8 cellular contexts compared by ENCODE assay signal in genomic region chr19:48444933-48445194, GRCh38. TPM values are rescaled to one million over a fixed set of nuclear protein-coding genes. Genes with fewer than 3 reads are reported as not detected.
A peak's percentile ranks its signal among the peaks of the same experiment; 100 is the strongest.
DNase-seq lines count a peak whose midpoint lies in the region; ATAC-seq, FAIRE-seq and TF ChIP-seq lines count a peak whose summit lies in the region.

No MANE protein-coding gene starts in this region.

- peaks cover 6% of the 10 kb centered on the region; the same call in 1 of the 2 replicates for H3K9me3 ChIP-seq in AG04450 (ENCODE audit: control insufficient read depth, insufficient read depth, low read length)
- no peaks in the 10 kb centered on the region for H3K9me3 ChIP-seq in K562 (replicated peaks; ENCODE audit: control insufficient read depth, insufficient read depth, low read depth, low read length)
- no peaks in the 10 kb centered on the region for H3K9me3 ChIP-seq in mucosa of rectum (ENCODE audit: control insufficient read depth in 2 of 2, low read length in 2 of 2)

- H3K9ac ChIP-seq in K562 (ENCODE audit: insufficient read depth in 1 of 2, low read depth in 2 of 2, low read length in 2 of 2) (peak overlapping the region; percentile 75 to 98; a peak in 3 of 4 replicates), mucosa of rectum (ENCODE audit: low read depth in 1 of 2, low read length in 2 of 2) (peak overlapping the region in 1 of 2 donors; percentile 84)

- no peak for TF ChIP-seq POLR2A in K562 (conservative IDR thresholded peaks at IDR 0.05)

- H3K27ac ChIP-seq in AG04450 (ENCODE audit: low read depth, low read length) (no peak overlapping the region), K562 (ENCODE audit: extremely low read depth, low read depth, low read length) (peak overlapping the region; percentile 84), mucosa of rectum (ENCODE audit: low read depth in 2 of 2, low read length in 2 of 2) (peak overlapping the region; percentile 86 to 87)

- H3K36me3 ChIP-seq in K562 (ENCODE audit: control insufficient read depth, insufficient read depth, low read length) (peaks cover 58% of the 10 kb centered on the region), mucosa of rectum (ENCODE audit: control insufficient read depth in 2 of 2, insufficient read depth in 2 of 2, low read length in 2 of 2) (peaks cover 7 to 16% of the 10 kb centered on the region in 2 donors)

- H2AFZ ChIP-seq in K562 (ENCODE audit: low read depth, low read length): peak overlapping the region; percentile 91

- H3K27me3 ChIP-seq in AG04450 (ENCODE audit: control insufficient read depth, insufficient read depth, low read length) (peaks cover 9% of the 10 kb centered on the region), K562 (ENCODE audit: control insufficient read depth in 2 of 2, insufficient read depth in 2 of 2, low read length in 2 of 2) (no peaks in the 10 kb centered on the region), mucosa of rectum (ENCODE audit: control insufficient read depth in 2 of 2, insufficient read depth in 2 of 2, low read length in 2 of 2) (peaks cover 18 to 22% of the 10 kb centered on the region in 2 donors)

- TF ChIP-seq EP300 in K562 (IDR thresholded peaks at IDR 0.05; ENCODE audit: low read length): no peak

- H3K4me1 ChIP-seq in K562 (replicated peaks in 1 of 2; ENCODE audit: control insufficient read depth in 2 of 2, insufficient read depth in 2 of 2, low read length in 2 of 2): peaks cover 12 to 14% of the 10 kb centered on the region in 2 experiments
- H3K4me1 ChIP-seq in mucosa of rectum (ENCODE audit: control insufficient read depth in 2 of 2, insufficient read depth in 2 of 2, low read length in 2 of 2): peaks cover 11 to 17% of the 10 kb centered on the region in 2 donors

- H3K4me2 ChIP-seq in K562 (ENCODE audit: insufficient read depth, low read length): peak overlapping the region; percentile 97

- FAIRE-seq in K562 (lab: Jason Lieb, UNC): no peak

- CTCF ChIA-PET in AG04450 (lab: Charles Lee) (interaction anchor here (1.0 to 2.5 kb wide), 13 partner anchors 11 to 139 kb away, joined by 3 to 12 read pairs (median 4); partner anchors contain the start of genes KDELR1 and TMEM143), K562 (lab: Yijun Ruan, JAX; ENCODE audit: low intra/inter-chr PET ratio) (interaction anchor here (0.8 to 1.0 kb wide), 2 partner anchors 55 to 163 kb away, joined by 3 read pairs; no protein-coding TSS in a partner anchor)

- H3K4me3 ChIP-seq in AG04450 (ENCODE audit: low read depth, low read length) (peak overlapping the region; percentile 96), HFF-Myc (replicated peaks; ENCODE audit: low read depth, low read length) (peak overlapping the region; percentile 100), K562 (peak overlapping the region; percentile 97), mucosa of rectum (ENCODE audit: low read length in 2 of 2) (peak overlapping the region; percentile 95 to 98)

- H3K9me1 ChIP-seq in K562 (ENCODE audit: control insufficient read depth, insufficient read depth, low read length): no peaks in the 10 kb centered on the region

- peaks cover 32% of the 10 kb centered on the region for H3K79me2 ChIP-seq in K562 (ENCODE audit: control insufficient read depth, insufficient read depth, low read length)

- WGBS in K562 (ENCODE audit: insufficient coverage, low coverage, missing lambda C conversion rate): 19% methylated on average over 3 of the region's 3 CpGs

- no peaks in the 10 kb centered on the region for H4K20me1 ChIP-seq in K562 (replicated peaks; ENCODE audit: control insufficient read depth, insufficient read depth, low read length)

- in situ Hi-C loops in K562 (cut with MboI): no loop called here

- no TSS peak for BruUV-seq in K562 (replicated peaks; lab: Mats Ljungman, UMichigan)

- DNase-seq in AG04450 (ENCODE audit: low read depth, low spot score): no peak
- no peak for DNase-seq in HFF-Myc (ENCODE audit: extremely low read depth, low read depth)
- no peak for DNase-seq in K562 (ENCODE audit: extremely low read depth in 1 of 4, low spot score in 3 of 4)
- DNase-seq in GM10266 (ENCODE audit: extremely low spot score): no peak
- DNase-seq in AML-193 (lab: John Stamatoyannopoulos, UW): no peak
- DNase-seq in effector CD4-positive, alpha-beta T cell: no peak

- ATAC-seq in K562 (no peak), HG02938 (IDR thresholded peaks at IDR 0.05; ENCODE audit: unreplicated experiment) (no peak)

- POLR2A ChIA-PET in AG04450 (lab: Yijun Ruan, JAX): interaction anchor here (0.7 to 0.8 kb wide), 2 partner anchors 54 to 175 kb away, joined by 3 read pairs; partner anchors contain the start of genes KDELR1 and SPHK2
- POLR2A ChIA-PET in K562 (lab: Yijun Ruan, JAX): interaction anchor here (1.4 to 4.7 kb wide), 3 partner anchors 13 to 45 kb away, joined by 3 to 25 read pairs (median 3); no protein-coding TSS in a partner anchor

- TF ChIP-seq RAD21 in K562 (CRISPR knock-in tag; conservative IDR thresholded peaks at IDR 0.05 in 1 of 2, IDR thresholded peaks at IDR 0.05 in 1 of 2): no peak

- TF ChIP-seq CTCF in AG04450 (IDR thresholded peaks at IDR 0.05; ENCODE audit: low read depth, low read length) (no peak), HFF-Myc (IDR thresholded peaks at IDR 0.05; ENCODE audit: low read depth, low read length, missing control alignments) (no peak), K562 (IDR thresholded peaks at IDR 0.05 in 2 of 3, conservative IDR thresholded peaks at IDR 0.05 in 1 of 3; ENCODE audit: insufficient read depth in 2 of 3, low read depth in 1 of 3, low read length in 3 of 3) (no peak), GM10266 (IDR thresholded peaks at IDR 0.05; ENCODE audit: control insufficient read depth, insufficient read depth, low read depth, missing control alignments) (no peak)

- intact Hi-C loops in K562 (cut with micrococcal nuclease): no loop called here

RNA-seq across cellular contexts. Expression of gene GRWD1, which starts 0.9 kb away (rescaled TPM):
- polyA plus RNA-seq in AG04450 (2011; rRNA removed): 15.2 and 16.0 TPM in 2 replicates
- polyA minus RNA-seq in AG04450 (2011; rRNA and poly(A)+ RNA removed): 11.6 TPM in 2 replicates
- 26.3 and 57.2 TPM in 2 replicates for total RNA-seq in K562 (2011; cell fraction: chromatin; rRNA removed; ENCODE audit: low replicate concordance)
- total RNA-seq in K562 (2011; cell fraction: nucleolus; rRNA removed): 42.0 and 43.3 TPM in 2 replicates
- total RNA-seq in K562 (2011; cell fraction: nucleoplasm; rRNA removed): 29.6 and 33.7 TPM in 2 replicates
- total RNA-seq in K562 (2014; rRNA removed): 44.0 and 48.7 TPM in 2 replicates
- total RNA-seq in K562 (2014; rRNA removed; fragmentation: Illumina TruSeq; extraction: Trizol): 20.4 and 21.2 TPM in 2 replicates
- 47.2 and 50.6 TPM in 2 replicates for total RNA-seq in K562 (2015; rRNA removed; fragmentation: Illumina TruSeq; extraction: Trizol)
- total RNA-seq in K562 (2021): 87.2 and 88.2 TPM in 2 replicates
- polyA plus RNA-seq in K562 (2011; rRNA removed): 22.2 and 22.4 TPM in 2 replicates
- polyA plus RNA-seq in K562 (2011; cell fraction: cytosol; rRNA removed): 20.0 and 52.3 TPM in 2 replicates
- polyA plus RNA-seq in K562 (2011; cell fraction: nucleus; rRNA removed): 13.5 and 20.7 TPM in 2 replicates
- 26.6 and 47.2 TPM in 2 replicates for polyA plus RNA-seq in K562 (2012)
- 24.5 and 44.3 TPM in 2 replicates for polyA plus RNA-seq in K562 (2014; fragmentation: Illumina TruSeq; extraction: Trizol)
- 1 to 10 TPM; 1.5 to 2.6 TPM for polyA plus RNA-seq in K562 (2014; fragmentation: Nextera tagmentation; extraction: Ambion mirVana)
- 51.4 and 55.4 TPM in 2 replicates for polyA plus RNA-seq in K562 (2014; rRNA removed)
- 11.4 and 14.9 TPM in 2 replicates for polyA minus RNA-seq in K562 (2011; rRNA and poly(A)+ RNA removed)
- 25.1 and 33.2 TPM in 2 replicates for polyA minus RNA-seq in K562 (2011; cell fraction: cytosol; rRNA and poly(A)+ RNA removed)
- 12.3 and 17.1 TPM in 2 replicates for polyA minus RNA-seq in K562 (2011; cell fraction: nucleus; rRNA and poly(A)+ RNA removed)

RNA-seq across cellular contexts. Expression of gene KCNJ14, which starts 10.5 kb away (rescaled TPM):
- polyA plus RNA-seq in AG04450 (2011; rRNA removed) (0.20 and 0.25 TPM in 2 replicates), K562 (2011; rRNA removed) (0.54 and 0.74 TPM in 2 replicates), K562 (2014; fragmentation: Illumina TruSeq; extraction: Trizol) (0.46 and 0.49 TPM in 2 replicates), K562 (2014; fragmentation: Nextera tagmentation; extraction: Ambion mirVana) (under 1 TPM; 0.15 to 0.38 TPM), K562 (2014; rRNA removed) (0.59 and 1.2 TPM in 2 replicates)
- polyA minus RNA-seq in AG04450 (2011; rRNA and poly(A)+ RNA removed): 0.35 and 0.41 TPM in 2 replicates
- total RNA-seq in K562 (2011; cell fraction: chromatin; rRNA removed; ENCODE audit: low replicate concordance): 5.6 and 11.8 TPM in 2 replicates
- total RNA-seq in K562 (2011; cell fraction: nucleolus; rRNA removed): 6.8 and 8.0 TPM in 2 replicates
- total RNA-seq in K562 (2011; cell fraction: nucleoplasm; rRNA removed): 6.1 and 6.6 TPM in 2 replicates
- total RNA-seq in K562 (2014; rRNA removed) (0.18 and 0.41 TPM in 2 replicates), K562 (2014; rRNA removed; fragmentation: Illumina TruSeq; extraction: Trizol) (0.45 and 0.47 TPM in 2 replicates), K562 (2015; rRNA removed; fragmentation: Illumina TruSeq; extraction: Trizol) (0.76 and 0.94 TPM in 2 replicates), K562 (2021) (1.4 and 1.6 TPM in 2 replicates)
- polyA plus RNA-seq in K562 (2011; cell fraction: cytosol; rRNA removed): 0.37 and 0.38 TPM in 2 replicates
- 2.4 and 2.6 TPM in 2 replicates for polyA plus RNA-seq in K562 (2011; cell fraction: nucleus; rRNA removed)
- polyA plus RNA-seq in K562 (2012): 0.52 and 0.83 TPM in 2 replicates
- 0.91 and 1.2 TPM in 2 replicates for polyA minus RNA-seq in K562 (2011; rRNA and poly(A)+ RNA removed)
- 1.0 and 1.3 TPM in 2 replicates for polyA minus RNA-seq in K562 (2011; cell fraction: cytosol; rRNA and poly(A)+ RNA removed)
- 0.89 and 1.3 TPM in 2 replicates for polyA minus RNA-seq in K562 (2011; cell fraction: nucleus; rRNA and poly(A)+ RNA removed)

RNA-seq across cellular contexts. Expression of gene CYTH2, which starts 24.3 kb away (rescaled TPM):
- polyA plus RNA-seq in AG04450 (2011; rRNA removed) (29.3 and 35.6 TPM in 2 replicates), K562 (2011; rRNA removed) (23.8 and 34.3 TPM in 2 replicates), K562 (2014; fragmentation: Illumina TruSeq; extraction: Trizol) (31.5 and 33.7 TPM in 2 replicates), K562 (2014; fragmentation: Nextera tagmentation; extraction: Ambion mirVana) (1 to 10 TPM; 1.8 to 4.0 TPM), K562 (2014; rRNA removed) (38.1 and 45.2 TPM in 2 replicates)
- 38.7 and 57.2 TPM in 2 replicates for polyA minus RNA-seq in AG04450 (2011; rRNA and poly(A)+ RNA removed)
- total RNA-seq in K562 (2011; cell fraction: chromatin; rRNA removed; ENCODE audit: low replicate concordance): 79.5 and 196 TPM in 2 replicates
- 87.7 and 88.8 TPM in 2 replicates for total RNA-seq in K562 (2011; cell fraction: nucleolus; rRNA removed)
- total RNA-seq in K562 (2011; cell fraction: nucleoplasm; rRNA removed): 87.0 and 108 TPM in 2 replicates
- total RNA-seq in K562 (2014; rRNA removed) (31.8 and 34.9 TPM in 2 replicates), K562 (2014; rRNA removed; fragmentation: Illumina TruSeq; extraction: Trizol) (14.7 and 15.9 TPM in 2 replicates), K562 (2015; rRNA removed; fragmentation: Illumina TruSeq; extraction: Trizol) (19.3 and 20.3 TPM in 2 replicates), K562 (2021) (37.8 and 43.8 TPM in 2 replicates)
- polyA plus RNA-seq in K562 (2011; cell fraction: cytosol; rRNA removed): 28.3 and 30.8 TPM in 2 replicates
- 96.2 and 120 TPM in 2 replicates for polyA plus RNA-seq in K562 (2011; cell fraction: nucleus; rRNA removed)
- 34.7 and 66.7 TPM in 2 replicates for polyA plus RNA-seq in K562 (2012)
- 22.5 and 23.2 TPM in 2 replicates for polyA minus RNA-seq in K562 (2011; rRNA and poly(A)+ RNA removed)
- 13.0 and 20.7 TPM in 2 replicates for polyA minus RNA-seq in K562 (2011; cell fraction: cytosol; rRNA and poly(A)+ RNA removed)
- 33.0 and 46.9 TPM in 2 replicates for polyA minus RNA-seq in K562 (2011; cell fraction: nucleus; rRNA and poly(A)+ RNA removed)

RNA-seq across cellular contexts. Expression of gene GRIN2D, which starts 51.4 kb away (rescaled TPM):
- polyA plus RNA-seq in AG04450 (2011; rRNA removed) (0.07 and 0.10 TPM in 2 replicates), K562 (2011; rRNA removed) (0.95 and 2.5 TPM in 2 replicates), K562 (2014; fragmentation: Illumina TruSeq; extraction: Trizol) (7.5 and 12.0 TPM in 2 replicates), K562 (2014; fragmentation: Nextera tagmentation; extraction: Ambion mirVana) (under 1 TPM; 0.32 to 0.55 TPM), K562 (2014; rRNA removed) (5.3 and 5.6 TPM in 2 replicates)
- 0.22 and 0.37 TPM in 2 replicates for polyA minus RNA-seq in AG04450 (2011; rRNA and poly(A)+ RNA removed)
- total RNA-seq in K562 (2011; cell fraction: chromatin; rRNA removed; ENCODE audit: low replicate concordance): 10.1 and 29.7 TPM in 2 replicates
- total RNA-seq in K562 (2011; cell fraction: nucleolus; rRNA removed): 20.7 and 23.5 TPM in 2 replicates
- total RNA-seq in K562 (2011; cell fraction: nucleoplasm; rRNA removed): 16.9 and 17.3 TPM in 2 replicates
- total RNA-seq in K562 (2014; rRNA removed) (4.7 and 5.3 TPM in 2 replicates), K562 (2014; rRNA removed; fragmentation: Illumina TruSeq; extraction: Trizol) (0.86 and 0.98 TPM in 2 replicates), K562 (2015; rRNA removed; fragmentation: Illumina TruSeq; extraction: Trizol) (1.8 and 2.7 TPM in 2 replicates), K562 (2021) (24.7 and 31.5 TPM in 2 replicates)
- 2.4 and 3.0 TPM in 2 replicates for polyA plus RNA-seq in K562 (2011; cell fraction: cytosol; rRNA removed)
- 10.1 and 14.4 TPM in 2 replicates for polyA plus RNA-seq in K562 (2011; cell fraction: nucleus; rRNA removed)
- polyA plus RNA-seq in K562 (2012): 12.9 and 14.4 TPM in 2 replicates
- 1.9 and 2.3 TPM in 2 replicates for polyA minus RNA-seq in K562 (2011; rRNA and poly(A)+ RNA removed)
- 15.0 and 18.7 TPM in 2 replicates for polyA minus RNA-seq in K562 (2011; cell fraction: cytosol; rRNA and poly(A)+ RNA removed)
- 7.8 and 8.8 TPM in 2 replicates for polyA minus RNA-seq in K562 (2011; cell fraction: nucleus; rRNA and poly(A)+ RNA removed)

RNA-seq across cellular contexts. Expression of gene KDELR1, which starts 53.5 kb away (rescaled TPM):
- polyA plus RNA-seq in AG04450 (2011; rRNA removed): 168 and 187 TPM in 2 replicates
- polyA minus RNA-seq in AG04450 (2011; rRNA and poly(A)+ RNA removed): 155 and 179 TPM in 2 replicates
- 108 and 202 TPM in 2 replicates for total RNA-seq in K562 (2011; cell fraction: chromatin; rRNA removed; ENCODE audit: low replicate concordance)
- total RNA-seq in K562 (2011; cell fraction: nucleolus; rRNA removed): 194 and 232 TPM in 2 replicates
- total RNA-seq in K562 (2011; cell fraction: nucleoplasm; rRNA removed): 218 and 234 TPM in 2 replicates
- total RNA-seq in K562 (2014; rRNA removed): 54.2 and 66.1 TPM in 2 replicates
- total RNA-seq in K562 (2014; rRNA removed; fragmentation: Illumina TruSeq; extraction: Trizol): 49.1 and 52.5 TPM in 2 replicates
- total RNA-seq in K562 (2015; rRNA removed; fragmentation: Illumina TruSeq; extraction: Trizol): 58.5 and 60.6 TPM in 2 replicates
- 133 and 138 TPM in 2 replicates for total RNA-seq in K562 (2021)
- polyA plus RNA-seq in K562 (2011; rRNA removed): 82.9 and 185 TPM in 2 replicates
- polyA plus RNA-seq in K562 (2011; cell fraction: cytosol; rRNA removed): 130 and 145 TPM in 2 replicates
- polyA plus RNA-seq in K562 (2011; cell fraction: nucleus; rRNA removed): 95.0 and 123 TPM in 2 replicates
- 104 and 182 TPM in 2 replicates for polyA plus RNA-seq in K562 (2012)
- polyA plus RNA-seq in K562 (2014; fragmentation: Illumina TruSeq; extraction: Trizol): 165 and 185 TPM in 2 replicates
- 10 to 100 TPM in 1 of 2 experiments, 1 to 10 TPM in 1; 6.1 to 11.1 TPM for polyA plus RNA-seq in K562 (2014; fragmentation: Nextera tagmentation; extraction: Ambion mirVana)
- polyA plus RNA-seq in K562 (2014; rRNA removed): 75.0 and 76.4 TPM in 2 replicates
- 42.4 and 68.6 TPM in 2 replicates for polyA minus RNA-seq in K562 (2011; rRNA and poly(A)+ RNA removed)
- polyA minus RNA-seq in K562 (2011; cell fraction: cytosol; rRNA and poly(A)+ RNA removed): 60.7 and 117 TPM in 2 replicates
- 10.4 and 21.3 TPM in 2 replicates for polyA minus RNA-seq in K562 (2011; cell fraction: nucleus; rRNA and poly(A)+ RNA removed)
